Comparison of ENCODE assay signal across 7 cellular contexts in genomic region chr20:26010224-26010941, GRCh38.
DNase-seq lines count a peak whose midpoint lies in the region; ATAC-seq and TF ChIP-seq lines count a peak whose summit lies in the region.
"Not testable (repeated sequence)": the region's sequence is repeated elsewhere in the genome, so short reads cannot be mapped to it uniquely, and the experiment has no call there.

No MANE protein-coding gene starts in this region.

- not testable (repeated sequence) for H3K9me3 Mint-ChIP-seq in activated T-cell treated with anti-CD3 and anti-CD28 coated beads, Interleukin-2, amount 50 U/mL, for 72 hours; chondrocyte (ENCODE audit: low read depth); glutamatergic neuron (ENCODE audit: unreplicated experiment)

- peak; percentile 28 for DNase-seq in G401 (ENCODE audit: low spot score)
- DNase-seq in activated T-cell treated with anti-CD3 and anti-CD28 coated beads, Interleukin-2, amount 50 U/mL, for 72 hours; chondrocyte (ENCODE audit: low spot score); glutamatergic neuron; gastrocnemius medialis: not testable (repeated sequence)

- in situ Hi-C loops in G401 (cut with HindIII; ENCODE audit: low sequenced_read_pairs); gastrocnemius medialis (cut with MboI; ENCODE audit: low sequenced_read_pairs in 4 of 4): not testable (repeated sequence)

- H3K4me3 Mint-ChIP-seq in activated T-cell treated with anti-CD3 and anti-CD28 coated beads, Interleukin-2, amount 50 U/mL, for 72 hours: peak overlapping the region; percentile 83 to 88
- H3K4me3 Mint-ChIP-seq in chondrocyte (ENCODE audit: unreplicated experiment) (peak overlapping the region; percentile 85), glutamatergic neuron (ENCODE audit: unreplicated experiment) (peak overlapping the region; percentile 44)

- H3K4me3 ChIP-seq in OCI-LY3 (ENCODE audit: low read length) (peak overlapping the region; percentile 87), mononuclear cell (ENCODE audit: low read length) (peak overlapping the region; percentile 46), gastrocnemius medialis (peak overlapping the region; percentile 48 to 74 (median 67))

- H4K20me1 ChIP-seq in OCI-LY3 (ENCODE audit: insufficient read depth, low read length): not testable (repeated sequence)

- peaks cover 16% of the 10 kb centered on the region for H3K4me1 Mint-ChIP-seq in activated T-cell treated with anti-CD3 and anti-CD28 coated beads, Interleukin-2, amount 50 U/mL, for 72 hours (ENCODE audit: low read depth)
- H3K4me1 Mint-ChIP-seq in chondrocyte (ENCODE audit: low read depth); glutamatergic neuron (ENCODE audit: low read depth, unreplicated experiment): not testable (repeated sequence)

- not testable (repeated sequence) for H3K27me3 Mint-ChIP-seq in activated T-cell treated with anti-CD3 and anti-CD28 coated beads, Interleukin-2, amount 50 U/mL, for 72 hours (ENCODE audit: low read depth); chondrocyte (ENCODE audit: low read depth); glutamatergic neuron (ENCODE audit: unreplicated experiment)

- ATAC-seq in activated T-cell treated with anti-CD3 and anti-CD28 coated beads, Interleukin-2, amount 50 U/mL, for 72 hours (replicated peaks in 1 of 2); gastrocnemius medialis: not testable (repeated sequence)

- H3K27ac ChIP-seq in OCI-LY3 (ENCODE audit: low read length) (peak overlapping the region; percentile 41), gastrocnemius medialis (peak overlapping the region; percentile 63 to 79 (median 71))

- not testable (repeated sequence) for H3K36me3 ChIP-seq in OCI-LY3 (replicated peaks; ENCODE audit: low read depth, low read length); gastrocnemius medialis

- peak overlapping the region; percentile 51 for H3K27ac Mint-ChIP-seq in activated T-cell treated with anti-CD3 and anti-CD28 coated beads, Interleukin-2, amount 50 U/mL, for 72 hours
- peak overlapping the region; percentile 97 for H3K27ac Mint-ChIP-seq in chondrocyte (ENCODE audit: unreplicated experiment)
- H3K27ac Mint-ChIP-seq in glutamatergic neuron (ENCODE audit: unreplicated experiment): not testable (repeated sequence)

- not testable (repeated sequence) for H3K36me3 Mint-ChIP-seq in activated T-cell treated with anti-CD3 and anti-CD28 coated beads, Interleukin-2, amount 50 U/mL, for 72 hours (ENCODE audit: insufficient read depth in 2 of 2); chondrocyte (ENCODE audit: low read depth); glutamatergic neuron (ENCODE audit: unreplicated experiment)

- H2AFZ ChIP-seq in OCI-LY3 (ENCODE audit: low read depth, low read length): 0 out of 2 replicates have a peak overlapping the region, but pooled peaks have one; percentile 30

- H3K4me1 ChIP-seq in OCI-LY3 (ENCODE audit: low read length); mononuclear cell (ENCODE audit: insufficient read depth, low read length); gastrocnemius medialis: not testable (repeated sequence)

- H3K27me3 ChIP-seq in OCI-LY3 (ENCODE audit: low read depth, low read length); mononuclear cell (ENCODE audit: insufficient read depth, low read length); gastrocnemius medialis: not testable (repeated sequence)

- TF ChIP-seq CTCF in OCI-LY3 (IDR thresholded peaks at IDR 0.05; ENCODE audit: low read depth, low read length); chondrocyte (IDR thresholded peaks at IDR 0.05); glutamatergic neuron (IDR thresholded peaks at IDR 0.05; ENCODE audit: partially characterized antibody, unreplicated experiment); gastrocnemius medialis (IDR thresholded peaks at IDR 0.05 in 4 of 5, conservative IDR thresholded peaks at IDR 0.05 in 1 of 5): not testable (repeated sequence)

- H3K9me3 ChIP-seq in OCI-LY3 (ENCODE audit: insufficient read depth, low read length); mononuclear cell (ENCODE audit: low read depth, low read length); gastrocnemius medialis: not testable (repeated sequence)

- H3K9ac ChIP-seq in OCI-LY3 (ENCODE audit: low read length): peak overlapping the region; percentile 76

- intact Hi-C loops in gastrocnemius medialis (cut with DNase I; ENCODE audit: low total_unique reads): not testable (repeated sequence)

- peak overlapping the region; percentile 62 for H3K4me2 ChIP-seq in OCI-LY3 (ENCODE audit: low read length)

- TF ChIP-seq POLR2A in gastrocnemius medialis (IDR thresholded peaks at IDR 0.05): not testable (repeated sequence)

- not testable (repeated sequence) for H3K79me2 ChIP-seq in OCI-LY3 (ENCODE audit: low read length)
